ENCODE assay signal across 1 cellular context in the genomic region with DNA sequence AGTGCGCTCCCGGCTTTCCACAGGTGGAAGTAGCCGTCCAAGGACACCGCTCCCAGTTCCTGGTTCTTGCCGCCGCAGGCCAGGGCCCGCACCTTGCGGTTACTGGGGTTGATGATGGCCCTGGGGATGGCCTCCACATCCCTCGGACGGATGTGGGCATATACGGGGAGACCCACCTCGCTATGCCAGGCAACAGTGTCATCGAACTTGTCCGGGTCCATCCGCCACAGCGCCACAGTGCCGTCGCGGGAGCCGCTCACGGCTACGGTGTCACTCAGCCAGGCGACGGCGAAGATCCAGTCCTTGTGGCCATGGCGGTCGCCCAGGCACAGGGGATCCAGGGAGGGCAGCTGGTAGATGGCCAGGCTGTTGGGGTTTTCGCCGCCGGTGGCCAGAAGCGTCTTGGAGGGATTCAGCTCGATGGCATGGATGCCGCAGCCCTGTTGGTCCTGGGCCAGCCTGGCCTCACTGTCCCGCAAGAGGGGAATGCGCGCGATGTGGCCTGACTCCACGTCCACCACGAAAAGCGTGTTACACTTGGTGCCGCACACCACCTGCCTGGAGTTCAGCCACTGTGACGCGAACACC.
TF ChIP-seq lines count a peak whose summit lies in the region.

No MANE protein-coding gene starts in this region.

TF ChIP-seq in SK-N-SH treated with all-trans-retinoic acid at 6 μM for 48 hours, 23 proteins besides CTCF, POLR2A, EP300 and RAD21 (continued from another document):
- TF ChIP-seq, protein P1, sequence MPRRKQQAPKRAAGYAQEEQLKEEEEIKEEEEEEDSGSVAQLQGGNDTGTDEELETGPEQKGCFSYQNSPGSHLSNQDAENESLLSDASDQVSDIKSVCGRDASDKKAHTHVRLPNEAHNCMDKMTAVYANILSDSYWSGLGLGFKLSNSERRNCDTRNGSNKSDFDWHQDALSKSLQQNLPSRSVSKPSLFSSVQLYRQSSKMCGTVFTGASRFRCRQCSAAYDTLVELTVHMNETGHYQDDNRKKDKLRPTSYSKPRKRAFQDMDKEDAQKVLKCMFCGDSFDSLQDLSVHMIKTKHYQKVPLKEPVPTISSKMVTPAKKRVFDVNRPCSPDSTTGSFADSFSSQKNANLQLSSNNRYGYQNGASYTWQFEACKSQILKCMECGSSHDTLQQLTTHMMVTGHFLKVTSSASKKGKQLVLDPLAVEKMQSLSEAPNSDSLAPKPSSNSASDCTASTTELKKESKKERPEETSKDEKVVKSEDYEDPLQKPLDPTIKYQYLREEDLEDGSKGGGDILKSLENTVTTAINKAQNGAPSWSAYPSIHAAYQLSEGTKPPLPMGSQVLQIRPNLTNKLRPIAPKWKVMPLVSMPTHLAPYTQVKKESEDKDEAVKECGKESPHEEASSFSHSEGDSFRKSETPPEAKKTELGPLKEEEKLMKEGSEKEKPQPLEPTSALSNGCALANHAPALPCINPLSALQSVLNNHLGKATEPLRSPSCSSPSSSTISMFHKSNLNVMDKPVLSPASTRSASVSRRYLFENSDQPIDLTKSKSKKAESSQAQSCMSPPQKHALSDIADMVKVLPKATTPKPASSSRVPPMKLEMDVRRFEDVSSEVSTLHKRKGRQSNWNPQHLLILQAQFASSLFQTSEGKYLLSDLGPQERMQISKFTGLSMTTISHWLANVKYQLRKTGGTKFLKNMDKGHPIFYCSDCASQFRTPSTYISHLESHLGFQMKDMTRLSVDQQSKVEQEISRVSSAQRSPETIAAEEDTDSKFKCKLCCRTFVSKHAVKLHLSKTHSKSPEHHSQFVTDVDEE (CRISPR knock-in tag; IDR thresholded peaks at IDR 0.05) = no peak
- TF ChIP-seq CSDC2 (CRISPR knock-in tag; IDR thresholded peaks at IDR 0.05) (no peak), BACH2 (CRISPR knock-in tag; IDR thresholded peaks at IDR 0.05; ENCODE audit: borderline replicate concordance) (no peak), ZFP3 (CRISPR knock-in tag; IDR thresholded peaks at IDR 0.05) (no peak), ARNTL (CRISPR knock-in tag; IDR thresholded peaks at IDR 0.05; ENCODE audit: borderline replicate concordance, low read depth) (no peak), ZNF70 (CRISPR knock-in tag; IDR thresholded peaks at IDR 0.05) (no peak), ISL1 (CRISPR knock-in tag; IDR thresholded peaks at IDR 0.05) (no peak), TCF4 (CRISPR knock-in tag; IDR thresholded peaks at IDR 0.05; ENCODE audit: borderline replicate concordance) (no peak), SNAI2 (CRISPR knock-in tag; IDR thresholded peaks at IDR 0.05) (no peak)
- TF ChIP-seq, protein P2, sequence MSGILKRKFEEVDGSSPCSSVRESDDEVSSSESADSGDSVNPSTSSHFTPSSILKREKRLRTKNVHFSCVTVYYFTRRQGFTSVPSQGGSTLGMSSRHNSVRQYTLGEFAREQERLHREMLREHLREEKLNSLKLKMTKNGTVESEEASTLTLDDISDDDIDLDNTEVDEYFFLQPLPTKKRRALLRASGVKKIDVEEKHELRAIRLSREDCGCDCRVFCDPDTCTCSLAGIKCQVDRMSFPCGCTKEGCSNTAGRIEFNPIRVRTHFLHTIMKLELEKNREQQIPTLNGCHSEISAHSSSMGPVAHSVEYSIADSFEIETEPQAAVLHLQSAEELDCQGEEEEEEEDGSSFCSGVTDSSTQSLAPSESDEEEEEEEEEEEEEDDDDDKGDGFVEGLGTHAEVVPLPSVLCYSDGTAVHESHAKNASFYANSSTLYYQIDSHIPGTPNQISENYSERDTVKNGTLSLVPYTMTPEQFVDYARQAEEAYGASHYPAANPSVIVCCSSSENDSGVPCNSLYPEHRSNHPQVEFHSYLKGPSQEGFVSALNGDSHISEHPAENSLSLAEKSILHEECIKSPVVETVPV (CRISPR knock-in tag; IDR thresholded peaks at IDR 0.05) = no peak
TF ChIP-seq in SK-N-SH treated with all-trans-retinoic acid at 6 μM for 48 hours: peak in this region for 0.
